ENCODE assay signal across 9 cellular contexts in genomic region chr16:81885976-81886586, GRCh38.
DNase-seq lines count a peak whose midpoint lies in the region; ATAC-seq and TF ChIP-seq lines count a peak whose summit lies in the region.
"Had no signal": no experiment of that assay in that cellular context is flagged by ENCODE, and none has a peak within 500 bp of the region (broad histone marks: within the 10 kb centered on the region; RNA-seq: fewer than 3 reads in every experiment).

No MANE protein-coding gene starts in this region.

- no peak overlapping the region for H3K4me2 ChIP-seq in GM23338
- no peak overlapping the region for H3K4me2 ChIP-seq in OCI-LY7 (ENCODE audit: low read length)
- H3K4me2 ChIP-seq in neural cell (ENCODE audit: low read length): no peak overlapping the region

- no peak overlapping the region for H3K4me3 Mint-ChIP-seq in GM23338
- H3K4me3 Mint-ChIP-seq: activated T-cell treated with anti-CD3 and anti-CD28 coated beads, Interleukin-2, amount 50 U/mL, for 4 hours had no signal

- H3K36me3 ChIP-seq in GM23338 (ENCODE audit: insufficient read depth) (no peaks in the 10 kb centered on the region), OCI-LY7 (ENCODE audit: insufficient read depth, low read length) (peaks cover 97% of the 10 kb centered on the region), neural cell (ENCODE audit: insufficient read depth, low read length) (no peaks in the 10 kb centered on the region)

- no peaks in the 10 kb centered on the region for H4K20me1 ChIP-seq in GM23338 (replicated peaks; ENCODE audit: insufficient read depth)
- H4K20me1 ChIP-seq in OCI-LY7 (ENCODE audit: insufficient read depth, low read length): no peaks in the 10 kb centered on the region
- H4K20me1 ChIP-seq in neural cell (ENCODE audit: insufficient read depth): no peaks in the 10 kb centered on the region

- peak; percentile 18 for DNase-seq in NCI-H345 (lab: John Stamatoyannopoulos, UW)
- no peak for DNase-seq in NCI-H345 treated with DMSO at 0.1 percent for 48 hours (lab: John Stamatoyannopoulos, UW; ENCODE audit: unreplicated experiment)
- peak; percentile 87 for DNase-seq in GM23338 (ENCODE audit: low spot score)
- peak; percentile 67 for DNase-seq in OCI-LY7 (ENCODE audit: low spot score)
- DNase-seq in ecto neural progenitor cell (ENCODE audit: low spot score): peak; percentile 54
- DNase-seq in OCI-M2 (lab: John Stamatoyannopoulos, UW; ENCODE audit: unreplicated experiment): no peak
- DNase-seq: activated T-cell treated with anti-CD3 and anti-CD28 coated beads, Interleukin-2, amount 50 U/mL, for 4 hours had no signal

- no peaks in the 10 kb centered on the region for H3F3A ChIP-seq in GM23338 (replicated peaks; ENCODE audit: low read depth)
- H3F3A ChIP-seq in neural cell (ENCODE audit: insufficient read depth, low read length, poor library complexity, severe bottlenecking): no peaks in the 10 kb centered on the region

- TF ChIP-seq CTCF in GM23338 (conservative IDR thresholded peaks at IDR 0.05; ENCODE audit: low read depth in 2 of 2) (peak; percentile 74 to 81), OCI-LY7 (conservative IDR thresholded peaks at IDR 0.05; ENCODE audit: low read length) (peak; percentile 93), neural cell (IDR thresholded peaks at IDR 0.05; ENCODE audit: poor library complexity, severe bottlenecking) (peak; percentile 25)

- H3K27ac Mint-ChIP-seq in GM23338: no peak overlapping the region

- BruUV-seq in OCI-LY7 (replicated peaks; lab: Mats Ljungman, UMichigan): no TSS peak

- no peak for TF ChIP-seq RAD21 in neural cell (conservative IDR thresholded peaks at IDR 0.05)

- peaks cover 10% of the 10 kb centered on the region for H3K27me3 Mint-ChIP-seq in GM23338 (ENCODE audit: insufficient read depth, low read depth, poor library complexity)

- ATAC-seq in GM23338: peak; percentile 85
- ATAC-seq in HG02884 (IDR thresholded peaks at IDR 0.05; ENCODE audit: unreplicated experiment): no peak

- H2AFZ ChIP-seq in GM23338 (no peak overlapping the region), OCI-LY7 (ENCODE audit: low read length) (no peak overlapping the region), neural cell (ENCODE audit: low read depth, low read length) (no peak overlapping the region)

- H3K79me2 ChIP-seq in GM23338 (replicated peaks; ENCODE audit: insufficient read depth) (no peaks in the 10 kb centered on the region), OCI-LY7 (ENCODE audit: insufficient read depth, low read depth, low read length) (no peaks in the 10 kb centered on the region), neural cell (replicated peaks; ENCODE audit: insufficient read depth, low read length) (no peaks in the 10 kb centered on the region)

- H3K4me1 ChIP-seq in GM23338 (ENCODE audit: insufficient read depth) (peaks cover 3% of the 10 kb centered on the region; the same call in 1 of the 2 replicates), OCI-LY7 (ENCODE audit: insufficient read depth, low read length, poor library complexity, severe bottlenecking) (peaks cover 5% of the 10 kb centered on the region)

- POLR2A ChIA-PET in OCI-LY7 (lab: Charles Lee): no interaction called here

- TF ChIP-seq EP300 in neural cell (conservative IDR thresholded peaks at IDR 0.05; ENCODE audit: poor library complexity, severe bottlenecking): no peak

- no peaks in the 10 kb centered on the region for H3K9me3 Mint-ChIP-seq in GM23338
- H3K9me3 Mint-ChIP-seq: activated T-cell treated with anti-CD3 and anti-CD28 coated beads, Interleukin-2, amount 50 U/mL, for 4 hours had no signal

- H3K4me1 Mint-ChIP-seq in GM23338: peaks cover 2% of the 10 kb centered on the region; the same call in 1 of the 3 replicates

- CTCF ChIA-PET in OCI-LY7 (lab: Charles Lee; ENCODE audit: unreplicated experiment): no interaction called here

- H3K27ac ChIP-seq in GM23338 (ENCODE audit: low read depth) (no peak overlapping the region), OCI-LY7 (ENCODE audit: low read depth, low read length, poor library complexity, severe bottlenecking) (peak overlapping the region; percentile 7), neural cell (ENCODE audit: low read length) (no peak overlapping the region)

- no peak overlapping the region for H3K9ac ChIP-seq in neural cell (ENCODE audit: low read length)

- H3K27me3 ChIP-seq in GM23338 (ENCODE audit: insufficient read depth) (no peaks in the 10 kb centered on the region), neural cell (ENCODE audit: insufficient read depth, low read depth, low read length) (no peaks in the 10 kb centered on the region)

- no peak overlapping the region for H3K4me3 ChIP-seq in GM23338
- no peak overlapping the region for H3K4me3 ChIP-seq in OCI-LY7 (ENCODE audit: low read depth, low read length, poor library complexity, severe bottlenecking)
- no peak overlapping the region for H3K4me3 ChIP-seq in neural cell (ENCODE audit: low read length)

- no peaks in the 10 kb centered on the region for H3K36me3 Mint-ChIP-seq in GM23338 (ENCODE audit: low read depth)

- no peaks in the 10 kb centered on the region for H3K9me2 ChIP-seq in GM23338 (ENCODE audit: insufficient read depth)
- H3K9me2 ChIP-seq in OCI-LY7 (ENCODE audit: insufficient read depth, low read length): no peaks in the 10 kb centered on the region
- H3K9me2 ChIP-seq in neural cell (ENCODE audit: insufficient read depth, low read length): no peaks in the 10 kb centered on the region

- H3K9me3 ChIP-seq in OCI-LY7 (ENCODE audit: low read length) (no peaks in the 10 kb centered on the region), neural cell (ENCODE audit: low read length) (no peaks in the 10 kb centered on the region)

- intact Hi-C loops in OCI-LY7 (cut with micrococcal nuclease; ENCODE audit: unreplicated experiment): loop anchor here (5.0 to 10.0 kb wide), 2 partner anchors 104 to 261 kb away; no protein-coding TSS in a partner anchor

TF ChIP-seq in GM23338, 12 proteins besides CTCF, POLR2A, EP300 and RAD21 (continues in another document):
- TF ChIP-seq JUNB (IDR thresholded peaks at IDR 0.05; ENCODE audit: unreplicated experiment) (no peak), ZNF114 (CRISPR knock-in tag; IDR thresholded peaks at IDR 0.05) (no peak), ZNF331 (CRISPR knock-in tag; IDR thresholded peaks at IDR 0.05; ENCODE audit: low read depth) (no peak), POLR2AphosphoS5 (IDR thresholded peaks at IDR 0.05; ENCODE audit: low read depth) (no peak), ETS1 (IDR thresholded peaks at IDR 0.05) (0 out of 2 replicates have a peak, but pooled peaks have one; percentile 20), NANOG (IDR thresholded peaks at IDR 0.05; ENCODE audit: borderline replicate concordance) (no peak)

TF ChIP-seq in neural cell, 6 proteins besides CTCF, POLR2A, EP300 and RAD21:
- no peak for TF ChIP-seq MXI1 (conservative IDR thresholded peaks at IDR 0.05; ENCODE audit: poor library complexity, severe bottlenecking)

Comparison
In these comparisons a context has a peak if more than half of its experiments do, and no peak if none do; other contexts are left out.
1. DNase-seq: peak in NCI-H345 (single experiment), GM23338 (single experiment), OCI-LY7 (single experiment) and ecto neural progenitor cell (single experiment); none in NCI-H345 treated with DMSO at 0.1 percent for 48 hours (single experiment) and OCI-M2 (single experiment).
2. CTCF ChIP-seq: peak in every context shown above with its lines; median percentile 93 in OCI-LY7; 78 in GM23338; 25 in neural cell.